Comparison of ENCODE assay signal across 16 cellular contexts in the genomic region with DNA sequence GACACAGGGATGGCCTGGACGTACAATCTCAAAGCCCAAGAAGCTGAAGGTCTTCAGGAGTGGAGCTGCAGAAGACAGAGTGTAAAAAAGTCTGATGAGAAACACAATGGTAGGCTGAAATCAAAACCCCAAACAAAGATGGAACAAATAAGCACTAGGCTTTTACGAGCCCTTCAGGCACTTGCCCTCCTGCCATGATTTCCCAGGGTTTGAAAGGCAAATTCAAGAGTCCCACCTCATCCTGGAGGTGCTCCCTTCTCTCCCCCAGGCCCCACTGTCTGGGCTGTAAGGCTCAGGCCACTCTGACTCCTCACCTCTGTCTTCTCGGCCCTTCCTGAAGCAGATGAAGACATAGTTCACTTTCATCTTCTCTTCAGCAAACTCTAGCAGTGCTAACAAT.
DNase-seq lines count a peak whose midpoint lies in the region; ATAC-seq and TF ChIP-seq lines count a peak whose summit lies in the region.
"Had no signal": no experiment of that assay in that cellular context is flagged by ENCODE, and none has a peak within 500 bp of the region (broad histone marks: within the 10 kb centered on the region; RNA-seq: fewer than 3 reads in every experiment).

No MANE protein-coding gene starts in this region.

- no peaks in the 10 kb centered on the region for H3K9me3 Mint-ChIP-seq in naive thymus-derived CD8-positive, alpha-beta T cell
- H3K9me3 Mint-ChIP-seq: CD8-positive, alpha-beta T cell had no signal

- H3K4me1 ChIP-seq in cardiac muscle cell (ENCODE audit: low read depth) = peaks cover 21% of the 10 kb centered on the region
- peaks cover 62% of the 10 kb centered on the region for H3K4me1 ChIP-seq in testis

- H3K27me3 Mint-ChIP-seq in naive thymus-derived CD8-positive, alpha-beta T cell = peaks cover 0 to 1% (median 0%) of the 10 kb centered on the region in 5 donors

- peaks cover 17 to 29% (median 22%) of the 10 kb centered on the region in 4 donors for H3K4me1 Mint-ChIP-seq in naive thymus-derived CD8-positive, alpha-beta T cell

- intact Hi-C loops in Right ventricle myocardium superior (cut with DNase I) (loop anchor here (2.0 to 10.0 kb wide), 2 partner anchors 40 to 474 kb away; no protein-coding TSS in a partner anchor), testis (cut with DNase I; ENCODE audit: low total_unique reads) (loop anchor here (10.0 kb wide), 1 partner anchor 264 kb away; no protein-coding TSS in a partner anchor)

- no peak for TF ChIP-seq POLR2A in testis (IDR thresholded peaks at IDR 0.05)

- ATAC-seq in Right ventricle myocardium superior (ENCODE audit: poor library complexity) (no peak), GM19397 (IDR thresholded peaks at IDR 0.05; ENCODE audit: unreplicated experiment) (no peak)
- ATAC-seq in naive thymus-derived CD8-positive, alpha-beta T cell = no peak
- ATAC-seq: CD8-positive, alpha-beta T cell had no signal

- DNase-seq in cardiac muscle cell (ENCODE audit: low read depth in 1 of 2, low spot score in 1 of 2) = no peak
- DNase-seq in Right ventricle myocardium superior = no peak
- no peak for DNase-seq in naive thymus-derived CD8-positive, alpha-beta T cell
- no peak for DNase-seq in testis
- DNase-seq in SHP77 treated with DMSO at 0.1 percent for 48 hours (lab: John Stamatoyannopoulos, UW) = no peak
- no peak for DNase-seq in retina
- DNase-seq: activated CD4-positive, alpha-beta T cell treated with anti-CD3 and anti-CD28 coated beads, Interleukin-2, amount 50 U/mL, for 48 hours; activated T-cell treated with anti-CD3 and anti-CD28 coated beads, Interleukin-2, amount 50 U/mL, for 48 hours; CD8-positive, alpha-beta T cell; KBM-7; NCI-H2081; NCI-H524 had no signal

- H3K9me3 ChIP-seq in cardiac muscle cell (ENCODE audit: low read depth) (no peaks in the 10 kb centered on the region), testis (no peaks in the 10 kb centered on the region)
- H3K9me3 ChIP-seq: adrenal gland had no signal

- peak overlapping the region in 9 of 10 donors; percentile 15 to 92 (median 75) for H3K27ac Mint-ChIP-seq in naive thymus-derived CD8-positive, alpha-beta T cell

- TF ChIP-seq CTCF in cardiac muscle cell (IDR thresholded peaks at IDR 0.05; ENCODE audit: low read depth, low read length) = no peak
- TF ChIP-seq CTCF in testis (IDR thresholded peaks at IDR 0.05) = no peak

- peaks cover 39% of the 10 kb centered on the region for H3K36me3 ChIP-seq in cardiac muscle cell
- H3K36me3 ChIP-seq in testis (ENCODE audit: low read depth, missing control alignments) = no peaks in the 10 kb centered on the region

- peaks cover 0 to 79% (median 1%) of the 10 kb centered on the region in 3 donors for H3K36me3 Mint-ChIP-seq in naive thymus-derived CD8-positive, alpha-beta T cell

- no peak overlapping the region for H3K4me3 Mint-ChIP-seq in naive thymus-derived CD8-positive, alpha-beta T cell
- H3K4me3 Mint-ChIP-seq: CD8-positive, alpha-beta T cell had no signal

- H3K27me3 ChIP-seq in cardiac muscle cell = no peaks in the 10 kb centered on the region
- no peaks in the 10 kb centered on the region for H3K27me3 ChIP-seq in testis
- H3K27me3 ChIP-seq: adrenal gland had no signal

- peak overlapping the region; percentile 22 for H3K27ac ChIP-seq in cardiac muscle cell
- peak overlapping the region; percentile 61 for H3K27ac ChIP-seq in cingulate gyrus (ENCODE audit: low read depth, low read length)
- H3K27ac ChIP-seq in testis = peak overlapping the region; percentile 57 to 66

- POLR2A ChIA-PET in naive thymus-derived CD8-positive, alpha-beta T cell (lab: Charles Lee) = interaction anchor here (0.6 to 0.9 kb wide), 3 partner anchors 14 to 82 kb away, joined by 3 to 5 read pairs (median 4); no protein-coding TSS in a partner anchor

- 77 to 81% methylated on average over 3 of the region's 3 CpGs for WGBS in testis, 2 donors

- H3K4me3 ChIP-seq in cardiac muscle cell (no peak overlapping the region), testis (no peak overlapping the region)
- H3K4me3 ChIP-seq: adrenal gland, lung had no signal
